In the genomic region with DNA sequence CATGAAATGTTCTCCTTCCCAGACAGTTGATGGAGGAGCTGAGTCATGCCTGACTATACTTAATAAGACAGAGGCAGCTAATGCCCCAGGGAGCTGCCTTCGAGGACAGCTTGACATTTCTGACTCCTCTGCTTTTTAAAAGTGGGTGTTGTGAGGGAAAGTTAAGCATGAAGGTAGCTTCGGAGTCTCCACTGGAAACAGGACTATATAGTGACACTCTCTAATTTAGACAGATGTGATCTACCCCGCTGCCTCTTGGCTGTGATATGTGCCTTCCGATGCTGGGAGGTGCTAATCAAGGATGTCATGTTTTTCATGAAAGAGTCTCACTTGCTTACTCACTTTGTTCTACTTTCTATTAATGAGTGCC, we compare ENCODE assay signal across 8 cellular contexts.
DNase-seq lines count a peak whose midpoint lies in the region; ATAC-seq and TF ChIP-seq lines count a peak whose summit lies in the region.

No MANE protein-coding gene starts in this region.

- no peaks in the 10 kb centered on the region for H3K9me3 ChIP-seq in adipocyte (ENCODE audit: control insufficient read depth, low read length)

- H3K27ac Mint-ChIP-seq in natural killer cell = peak overlapping the region; percentile 57 to 82

- H3K4me1 Mint-ChIP-seq in natural killer cell = peaks cover 22 to 26% of the 10 kb centered on the region in 2 donors

- no peaks in the 10 kb centered on the region for H3K36me3 ChIP-seq in adipocyte (ENCODE audit: control insufficient read depth, insufficient read depth, low read length, severe bottlenecking)

- ATAC-seq in GM21528 (IDR thresholded peaks at IDR 0.05; ENCODE audit: low FRiP score, unreplicated experiment) = peak; percentile 76
- peak; percentile 78 to 80 (median 79) for ATAC-seq in natural killer cell

- H3K36me3 Mint-ChIP-seq in natural killer cell = no peaks in the 10 kb centered on the region

- H3K27me3 ChIP-seq in adipocyte (replicated peaks; ENCODE audit: control insufficient read depth, insufficient read depth, low read length) = no peaks in the 10 kb centered on the region

- intact Hi-C loops in natural killer cell (cut with micrococcal nuclease) = no loop called here

- H3K27me3 Mint-ChIP-seq in natural killer cell (ENCODE audit: low read depth in 2 of 2) = no peaks in the 10 kb centered on the region

- no peak overlapping the region for H3K4me3 ChIP-seq in adipocyte (ENCODE audit: low read length)

- no peak for TF ChIP-seq CTCF in natural killer cell (IDR thresholded peaks at IDR 0.05)

- in situ Hi-C loops in G401 (cut with HindIII; ENCODE audit: low sequenced_read_pairs) = no loop called here

- no peaks in the 10 kb centered on the region for H3K9me3 Mint-ChIP-seq in natural killer cell

- peaks cover 21% of the 10 kb centered on the region for H3K4me1 ChIP-seq in adipocyte (ENCODE audit: control insufficient read depth, insufficient read depth, low read length)

- H3K4me3 Mint-ChIP-seq in natural killer cell = peak overlapping the region; percentile 28

- H3K9ac ChIP-seq in adipocyte (ENCODE audit: low read length) = no peak overlapping the region

- DNase-seq in EL (peak; percentile 80), LHCN-M2 (ENCODE audit: low read depth) (peak; percentile 78), adipocyte (ENCODE audit: low read depth) (peak; percentile 52), natural killer cell (no peak), NCI-H2029 (lab: John Stamatoyannopoulos, UW) (no peak), C1 segment of cervical spinal cord (lab: John Stamatoyannopoulos, UW) (no peak), G401 (ENCODE audit: low spot score) (no peak)

Comparison
In these comparisons a context has a peak if more than half of its experiments do, and no peak if none do; other contexts are left out.
1. DNase-seq: peak in EL (single experiment), LHCN-M2 (single experiment) and adipocyte (single experiment); none in natural killer cell (single experiment), NCI-H2029 (single experiment), C1 segment of cervical spinal cord (0 of 14) and G401 (single experiment).